Comparison of ENCODE assay signal across 6 cellular contexts in genomic region chr16:67665598-67665997, GRCh38. TPM values are rescaled to one million over a fixed set of nuclear protein-coding genes. Genes with fewer than 3 reads are reported as not detected.
A peak's percentile ranks its signal among the peaks of the same experiment; 100 is the strongest.
DNase-seq lines count a peak whose midpoint lies in the region; ATAC-seq lines count a peak whose summit lies in the region.

No MANE protein-coding gene starts in this region.

- peak overlapping the region; percentile 39 for H3K4me3 ChIP-seq in CD8-positive, alpha-beta memory T cell (ENCODE audit: low read length)
- H3K4me3 ChIP-seq in mucosa of rectum (ENCODE audit: low read length in 2 of 2), result peak overlapping the region; percentile 57 to 68

- H3K9me3 ChIP-seq in CD8-positive, alpha-beta memory T cell (ENCODE audit: low read length), result no peaks in the 10 kb centered on the region
- H3K9me3 ChIP-seq in mucosa of rectum (ENCODE audit: control insufficient read depth in 2 of 2, low read length in 2 of 2), result no peaks in the 10 kb centered on the region

- no peak for DNase-seq in CD8-positive, alpha-beta memory T cell
- DNase-seq in activated CD4-positive, alpha-beta memory T cell treated with anti-CD3 and anti-CD28 coated beads for 36 hours, result no peak
- no peak for DNase-seq in dermis blood vessel endothelial cell
- no peak for DNase-seq in A172 (ENCODE audit: low spot score)

- H3K36me3 Mint-ChIP-seq in CD8-positive, alpha-beta memory T cell, result peaks cover 0 to 5% (median 0%) of the 10 kb centered on the region in 3 donors
- H3K36me3 Mint-ChIP-seq in activated CD4-positive, alpha-beta memory T cell treated with anti-CD3 and anti-CD28 coated beads for 36 hours, result peaks cover 7% of the 10 kb centered on the region

- POLR2A ChIA-PET in CD8-positive, alpha-beta memory T cell (lab: Charles Lee), result interaction anchor here (0.6 kb wide), 1 partner anchor 98 kb away, joined by 3 read pairs; no protein-coding TSS in a partner anchor
- POLR2A ChIA-PET in activated CD4-positive, alpha-beta memory T cell treated with anti-CD3 and anti-CD28 coated beads for 36 hours (lab: Charles Lee), result interaction anchor here (1.1 to 1.4 kb wide), 2 partner anchors 102 to 141 kb away, joined by 4 to 5 read pairs; partner anchors contain the start of genes RANBP10 and TSNAXIP1

- intact Hi-C loops in activated CD4-positive, alpha-beta memory T cell treated with anti-CD3 and anti-CD28 coated beads for 36 hours (cut with micrococcal nuclease), result loop anchor here (5.0 to 10.0 kb wide), 4 partner anchors 142 to 1669 kb away; partner anchors contain the start of genes CENPT, COG8, FHOD1 and NIP7

- H3K27me3 ChIP-seq in CD8-positive, alpha-beta memory T cell (ENCODE audit: insufficient read depth, low read length, poor library complexity, severe bottlenecking), result no peaks in the 10 kb centered on the region
- H3K27me3 ChIP-seq in mucosa of rectum (ENCODE audit: control insufficient read depth in 2 of 2, insufficient read depth in 2 of 2, low read length in 2 of 2), result no peaks in the 10 kb centered on the region

- peak overlapping the region in 1 of 2 donors; percentile 29 for H3K9ac ChIP-seq in mucosa of rectum (ENCODE audit: low read depth in 1 of 2, low read length in 2 of 2)

- no peaks in the 10 kb centered on the region for H3K36me3 ChIP-seq in CD8-positive, alpha-beta memory T cell (ENCODE audit: insufficient read depth, low read length)
- no peaks in the 10 kb centered on the region for H3K36me3 ChIP-seq in mucosa of rectum (ENCODE audit: control insufficient read depth in 2 of 2, insufficient read depth in 2 of 2, low read length in 2 of 2)

- H3K27me3 Mint-ChIP-seq in CD8-positive, alpha-beta memory T cell, result peaks cover 0 to 2% of the 10 kb centered on the region in 2 donors
- no peaks in the 10 kb centered on the region for H3K27me3 Mint-ChIP-seq in activated CD4-positive, alpha-beta memory T cell treated with anti-CD3 and anti-CD28 coated beads for 36 hours

- H3K27ac ChIP-seq in CD8-positive, alpha-beta memory T cell (ENCODE audit: low read depth, low read length), result peak overlapping the region; percentile 43
- H3K27ac ChIP-seq in mucosa of rectum (ENCODE audit: low read depth in 2 of 2, low read length in 2 of 2), result no peak overlapping the region

- peak overlapping the region; percentile 44 to 76 (median 65) for H3K4me3 Mint-ChIP-seq in CD8-positive, alpha-beta memory T cell
- peak overlapping the region; percentile 76 for H3K4me3 Mint-ChIP-seq in activated CD4-positive, alpha-beta memory T cell treated with anti-CD3 and anti-CD28 coated beads for 36 hours

- CTCF ChIA-PET in CD8-positive, alpha-beta memory T cell (lab: Charles Lee), result interaction anchor here (1.2 to 7.7 kb wide), 3 partner anchors 21 to 144 kb away, joined by 4 to 95 read pairs (median 32); partner anchors contain the start of gene CARMIL2
- CTCF ChIA-PET in activated CD4-positive, alpha-beta memory T cell treated with anti-CD3 and anti-CD28 coated beads for 36 hours (lab: Charles Lee), result interaction anchor here (1.3 to 7.8 kb wide), 5 partner anchors 20 to 144 kb away, joined by 3 to 91 read pairs (median 18); partner anchors contain the start of genes CARMIL2 and CTCF

- H3K4me1 Mint-ChIP-seq in CD8-positive, alpha-beta memory T cell, result peaks cover 12 to 37% (median 16%) of the 10 kb centered on the region in 3 donors
- H3K4me1 Mint-ChIP-seq in activated CD4-positive, alpha-beta memory T cell treated with anti-CD3 and anti-CD28 coated beads for 36 hours (ENCODE audit: low read depth), result peaks cover 24% of the 10 kb centered on the region

- peaks cover 27% of the 10 kb centered on the region for H3K4me1 ChIP-seq in CD8-positive, alpha-beta memory T cell (ENCODE audit: insufficient read depth, low read length)
- H3K4me1 ChIP-seq in mucosa of rectum (ENCODE audit: control insufficient read depth in 2 of 2, insufficient read depth in 2 of 2, low read length in 2 of 2), result peaks cover 29 to 30% of the 10 kb centered on the region in 2 donors

- no peak for ATAC-seq in HG02610 (IDR thresholded peaks at IDR 0.05; ENCODE audit: unreplicated experiment)

- no peaks in the 10 kb centered on the region for H3K9me3 Mint-ChIP-seq in CD8-positive, alpha-beta memory T cell
- no peaks in the 10 kb centered on the region for H3K9me3 Mint-ChIP-seq in activated CD4-positive, alpha-beta memory T cell treated with anti-CD3 and anti-CD28 coated beads for 36 hours

- peak overlapping the region in 3 of 8 donors; percentile 21 to 54 (median 23) for H3K27ac Mint-ChIP-seq in CD8-positive, alpha-beta memory T cell
- H3K27ac Mint-ChIP-seq in activated CD4-positive, alpha-beta memory T cell treated with anti-CD3 and anti-CD28 coated beads for 36 hours, result no peak overlapping the region

RNA-seq across cellular contexts. Expression of gene ENKD1, which starts 1.0 kb away (rescaled TPM):
- total RNA-seq in CD8-positive, alpha-beta memory T cell, result 10 to 100 TPM; 15.1 to 15.6 TPM
- polyA plus RNA-seq in CD8-positive, alpha-beta memory T cell, result 1.7 TPM
- 10 to 100 TPM in 1 of 2 experiments, 1 to 10 TPM in 1; 9.3 to 10.1 TPM for total RNA-seq in activated CD4-positive, alpha-beta memory T cell treated with anti-CD3 and anti-CD28 coated beads for 36 hours
- total RNA-seq in dermis blood vessel endothelial cell, result 18.1 and 20.1 TPM in 2 replicates
- 1.7 TPM in 1 of 2 replicates, not detected in the other for total RNA-seq in A172 (2014; rRNA removed; shearing (Covaris generic))

RNA-seq across cellular contexts. Expression of gene C16orf86, which starts 1.0 kb away (rescaled TPM):
- 1 to 10 TPM in 1 of 2 experiments, under 1 TPM in 1; 0.79 to 1.9 TPM for total RNA-seq in CD8-positive, alpha-beta memory T cell
- 2.7 TPM for polyA plus RNA-seq in CD8-positive, alpha-beta memory T cell
- 1 to 10 TPM; 2.2 to 2.5 TPM for total RNA-seq in activated CD4-positive, alpha-beta memory T cell treated with anti-CD3 and anti-CD28 coated beads for 36 hours
- total RNA-seq in dermis blood vessel endothelial cell, result 3.7 and 3.9 TPM in 2 replicates
- not detected in 2 replicates for total RNA-seq in A172 (2014; rRNA removed; shearing (Covaris generic))

RNA-seq across cellular contexts. Expression of gene PARD6A, which starts 4.8 kb away (rescaled TPM):
- 10 to 100 TPM; 16.7 to 18.3 TPM for total RNA-seq in CD8-positive, alpha-beta memory T cell
- polyA plus RNA-seq in CD8-positive, alpha-beta memory T cell, result 14.7 TPM
- 10 to 100 TPM; 11.2 to 11.5 TPM for total RNA-seq in activated CD4-positive, alpha-beta memory T cell treated with anti-CD3 and anti-CD28 coated beads for 36 hours
- total RNA-seq in dermis blood vessel endothelial cell, result 6.3 and 7.0 TPM in 2 replicates
- total RNA-seq in A172 (2014; rRNA removed; shearing (Covaris generic)), result 5.7 and 12.9 TPM in 2 replicates

RNA-seq across cellular contexts. Expression of gene ACD, which starts 5.5 kb away (rescaled TPM):
- total RNA-seq in CD8-positive, alpha-beta memory T cell, result 10 to 100 TPM; 79.1 to 81.7 TPM
- polyA plus RNA-seq in CD8-positive, alpha-beta memory T cell, result 55.6 TPM
- total RNA-seq in activated CD4-positive, alpha-beta memory T cell treated with anti-CD3 and anti-CD28 coated beads for 36 hours, result 10 to 100 TPM; 63.0 to 63.9 TPM
- 14.5 and 17.8 TPM in 2 replicates for total RNA-seq in dermis blood vessel endothelial cell
- total RNA-seq in A172 (2014; rRNA removed; shearing (Covaris generic)), result 43.0 and 73.8 TPM in 2 replicates

RNA-seq across cellular contexts. Expression of gene CARMIL2, which starts 20.7 kb away (rescaled TPM):
- 100 to 1,000 TPM; 124 to 139 TPM for total RNA-seq in CD8-positive, alpha-beta memory T cell
- polyA plus RNA-seq in CD8-positive, alpha-beta memory T cell, result 24.5 TPM
- total RNA-seq in activated CD4-positive, alpha-beta memory T cell treated with anti-CD3 and anti-CD28 coated beads for 36 hours, result 100 to 1,000 TPM; 136 to 151 TPM
- total RNA-seq in dermis blood vessel endothelial cell, result 0.56 and 0.85 TPM in 2 replicates
- total RNA-seq in A172 (2014; rRNA removed; shearing (Covaris generic)), result 5.1 and 11.7 TPM in 2 replicates
